ENCODE assay signal across 8 cellular contexts in the genomic region with DNA sequence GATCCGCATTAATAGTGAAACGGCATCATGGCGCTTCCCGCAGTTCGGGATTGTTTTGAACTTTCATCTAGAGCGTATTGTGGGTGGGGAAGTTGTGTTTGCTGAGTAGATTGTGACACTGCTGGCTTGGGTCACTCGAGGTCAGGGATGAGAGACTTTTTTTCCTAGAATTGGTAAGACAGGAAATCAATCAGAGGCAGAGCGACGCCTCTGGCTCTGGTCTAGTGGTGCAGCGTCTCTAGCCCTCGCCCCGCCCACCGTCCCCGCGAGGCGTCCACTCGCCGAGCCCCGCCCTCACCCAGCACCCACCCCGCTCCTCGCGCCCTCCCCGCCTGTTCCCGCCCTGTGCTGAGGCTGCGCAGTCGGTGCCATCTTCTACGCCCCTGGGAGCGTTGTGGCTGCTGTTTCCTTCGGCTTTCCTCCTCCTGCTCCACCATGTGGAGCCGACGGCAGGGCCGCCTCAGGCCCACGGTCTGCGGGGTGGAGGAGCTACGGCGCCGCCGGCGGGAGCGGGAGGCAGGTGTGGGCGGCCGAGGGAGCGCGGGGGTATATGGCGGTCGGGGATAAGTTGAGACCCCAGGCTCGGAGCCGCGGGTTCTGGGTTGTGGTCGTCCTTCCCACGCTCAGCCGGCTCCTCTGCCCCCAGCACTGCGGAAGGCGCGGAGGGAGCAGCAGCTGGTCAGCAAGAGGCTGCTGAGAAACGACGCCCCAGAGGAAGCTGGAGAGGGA.
DNase-seq lines count a peak whose midpoint lies in the region; ATAC-seq lines count a peak whose summit lies in the region.

TSS of gene TMCO6 (plus strand) at position 359 of the 729 bp plus-strand sequence. CDS start at position 436, 77 bp downstream.

- peak within 1 kb of the TSS; percentile 92 for H3K27ac Mint-ChIP-seq in memory B cell

- peaks cover 18% of the 10 kb centered on the region for H3K4me1 Mint-ChIP-seq in memory B cell

- ATAC-seq in GM19467 (IDR thresholded peaks at IDR 0.05; ENCODE audit: unreplicated experiment): peak; percentile 95
- peak; percentile 95 for ATAC-seq in memory B cell (ENCODE audit: low read depth)

- peak within 1 kb of the TSS; percentile 94 for H3K4me3 Mint-ChIP-seq in memory B cell

- DNase-seq in CMK (ENCODE audit: low read depth) (peak; percentile 86), HS-5 (ENCODE audit: low read depth) (peak; percentile 59), NK-92 (lab: John Stamatoyannopoulos, UW; ENCODE audit: unreplicated experiment) (peak; percentile 82), memory B cell (ENCODE audit: low spot score in 2 of 2) (peak; percentile 86 to 91)
- peak; percentile 97 for DNase-seq in activated CD8-positive, alpha-beta memory T cell treated with anti-CD3 and anti-CD28 coated beads for 24 hours
- DNase-seq in effector CD8-positive, alpha-beta T cell (lab: John Stamatoyannopoulos, UW): peak; percentile 94
- peak; percentile 94 for DNase-seq in stimulated activated CD8-positive, alpha-beta memory T cell treated with anti-CD3 and anti-CD28 coated beads, Interleukin-12 subunit alpha, Interleukin-12 subunit beta, amount 100 ng/mL, for 24 hours (ENCODE audit: extremely low read depth)

- no peaks in the 10 kb centered on the region for H3K9me3 Mint-ChIP-seq in memory B cell

- peaks cover 5% of the 10 kb centered on the region for H3K36me3 Mint-ChIP-seq in memory B cell

- H3K27me3 Mint-ChIP-seq in memory B cell: no peaks in the 10 kb centered on the region

Comparison
In these comparisons a context has a peak if more than half of its experiments do, and no peak if none do; other contexts are left out.
1. Peak in every context shown above with its lines: DNase-seq and ATAC-seq.